ENCODE assay signal across 17 cellular contexts in genomic region chr7:73132651-73133217, GRCh38. TPM values are rescaled to one million over a fixed set of nuclear protein-coding genes. Genes with fewer than 3 reads are reported as not detected.
"Had no signal": no experiment of that assay in that cellular context is flagged by ENCODE, and none has a peak within 500 bp of the region (broad histone marks: within the 10 kb centered on the region; RNA-seq: fewer than 3 reads in every experiment).

No MANE protein-coding gene starts in this region.

RNA-seq across cellular contexts. Expression of gene SPDYE9, which starts 46.9 kb away (rescaled TPM):
- total RNA-seq: activated B cell treated with CpG ODN at 0.5 μM for 24 hours; activated CD4-positive, alpha-beta memory T cell treated with anti-CD3 and anti-CD28 coated beads for 36 hours; activated CD4-positive, alpha-beta T cell treated with anti-CD3 and anti-CD28 coated beads, Interleukin-2, amount 10 ng/mL, durations not matched to agents 24 days and 14 days; activated CD8-positive, alpha-beta memory T cell treated with anti-CD3 and anti-CD28 coated beads for 36 hours; activated CD8-positive, alpha-beta T cell treated with anti-CD3 and anti-CD28 coated beads for 36 hours; activated naive CD4-positive, alpha-beta T cell treated with anti-CD3 and anti-CD28 coated beads for 36 hours; activated naive CD4-positive, alpha-beta T cell treated with anti-CD3 and anti-CD28 coated beads, Interleukin-2, amount 50 U/mL, for 72 hours; activated naive CD8-positive, alpha-beta T cell treated with anti-CD3 and anti-CD28 coated beads for 36 hours; activated T-cell treated with anti-CD3 and anti-CD28 coated beads, Interleukin-2, amount 50 U/mL, for 4 hours; activated T-cell treated with anti-CD3 and anti-CD28 coated beads, Interleukin-2, amount 50 U/mL, for 72 hours; activated T-helper 1 cell treated with anti-CD3 and anti-CD28 coated beads, Interleukin-12 subunit alpha, Interleukin-12 subunit beta, Interleukin-2, Interleukin-4 antibody, amounts not matched to agents 30 ng/mL and 10 ng/mL and 1 ng/mL, durations not matched to agents 14 hours and 24 hours and 36 hours; activated T-helper 17 cell treated with anti-CD3 and anti-CD28 coated beads, Interleukin-2, amount 50 U/mL, for 72 hours; adrenal gland; ascending aorta; breast epithelium; cardiac septum; cerebellum had no signal
- polyA plus RNA-seq: adrenal gland had no signal
